19 cellular contexts compared by ENCODE assay signal in the genomic region with DNA sequence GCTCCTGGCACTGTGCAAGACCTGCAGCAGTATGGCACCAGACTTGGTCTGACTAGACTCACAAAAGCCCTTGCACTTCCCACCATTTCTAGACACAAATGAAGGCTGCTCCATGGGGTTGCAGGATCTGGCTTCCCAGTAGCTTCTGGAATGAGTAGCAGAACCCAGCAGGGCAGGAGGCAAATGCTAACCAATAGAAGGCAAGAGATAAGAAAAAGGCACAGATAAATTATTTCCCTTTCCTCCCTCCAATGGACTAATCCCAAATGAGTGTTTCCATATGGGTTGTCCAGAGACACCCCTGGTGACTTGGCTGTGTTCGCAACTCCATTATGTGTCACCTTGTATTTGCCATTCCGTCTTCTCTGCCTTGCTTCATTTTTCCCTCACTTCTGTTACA. TPM values are rescaled to one million over a fixed set of nuclear protein-coding genes. Genes with fewer than 3 reads are reported as not detected.
DNase-seq lines count a peak whose midpoint lies in the region; ATAC-seq, FAIRE-seq and TF ChIP-seq lines count a peak whose summit lies in the region.
"Had no signal": no experiment of that assay in that cellular context is flagged by ENCODE, and none has a peak within 500 bp of the region (broad histone marks: within the 10 kb centered on the region; RNA-seq: fewer than 3 reads in every experiment).

No MANE protein-coding gene starts in this region.

- H3K9ac ChIP-seq in PC-3 (ENCODE audit: low read length) (no peak overlapping the region), H1 (replicated peaks in 1 of 4; ENCODE audit: extremely low read depth in 1 of 4, low read depth in 3 of 4, low read length in 3 of 4) (no peak overlapping the region), iPS-18a (ENCODE audit: low read length) (peak overlapping the region; percentile 15)
- H3K9ac ChIP-seq: KMS-11 had no signal

- no peak for TF ChIP-seq POLR2A in H1 (IDR thresholded peaks at IDR 0.05; ENCODE audit: control extremely low read depth in 1 of 2, low read depth in 2 of 2, low read length in 2 of 2)

- H2BK20ac ChIP-seq in H1 (ENCODE audit: low read length), result peak overlapping the region; percentile 90; the same call in 1 of the 2 replicates

- H3K36me3 ChIP-seq in BE2C, result peaks cover 13% of the 10 kb centered on the region
- H3K36me3 ChIP-seq in PC-3 (ENCODE audit: low read depth, low read length), result no peaks in the 10 kb centered on the region
- H3K36me3 ChIP-seq in H1 (ENCODE audit: control insufficient read depth in 2 of 4, insufficient read depth in 4 of 4, low read length in 3 of 4), result no peaks in the 10 kb centered on the region
- no peaks in the 10 kb centered on the region for H3K36me3 ChIP-seq in iPS-18a (ENCODE audit: control insufficient read depth, low read depth, low read length)
- H3K36me3 ChIP-seq: MG63 had no signal

- no peak overlapping the region for H3K14ac ChIP-seq in H1 (ENCODE audit: insufficient read length)

- intact Hi-C loops in PC-3 (cut with micrococcal nuclease), result loop anchor here (2.0 kb wide), 1 partner anchor 50 kb away; a partner anchor contains a TSS

- no peaks in the 10 kb centered on the region for H3K23me2 ChIP-seq in H1 (ENCODE audit: low read depth, low read length)

- peak overlapping the region; percentile 29 for H3K4me3 ChIP-seq in BE2C (ENCODE audit: low read depth, low read length)
- H3K4me3 ChIP-seq in PC-3 (ENCODE audit: low read length), result no peak overlapping the region
- peak overlapping the region in 1 of 4 experiments; percentile 26; a peak in 1 of 8 replicates for H3K4me3 ChIP-seq in H1 (ENCODE audit: extremely low read depth in 1 of 4, insufficient read depth in 2 of 4, low read depth in 3 of 4, low read length in 4 of 4)
- peak overlapping the region; percentile 34 for H3K4me3 ChIP-seq in iPS-18a (ENCODE audit: low read length)
- H3K4me3 ChIP-seq: GM12878, MG63 had no signal

- FAIRE-seq in H1 (lab: Jason Lieb, UNC), result no peak
- FAIRE-seq: GM12878, GM18507 had no signal

- H3K27me3 ChIP-seq in BE2C (no peaks in the 10 kb centered on the region), PC-3 (ENCODE audit: low read length) (no peaks in the 10 kb centered on the region), H1 (replicated peaks in 1 of 4; ENCODE audit: control insufficient read depth in 3 of 4, extremely low read depth in 1 of 4, insufficient read depth in 3 of 4, low read length in 3 of 4) (no peaks in the 10 kb centered on the region), iPS-18a (ENCODE audit: control insufficient read depth, insufficient read depth, low read length) (no peaks in the 10 kb centered on the region)
- H3K27me3 ChIP-seq: MG63 had no signal

- H2AFZ ChIP-seq in PC-3 (ENCODE audit: low read length) (no peak overlapping the region), H1 (ENCODE audit: low read length) (no peak overlapping the region)

- no peak overlapping the region for H3K23ac ChIP-seq in H1 (ENCODE audit: insufficient read length)

- no peaks in the 10 kb centered on the region for H3K9me3 ChIP-seq in BE2C
- no peaks in the 10 kb centered on the region for H3K9me3 ChIP-seq in PC-3 (ENCODE audit: low read length)
- H3K9me3 ChIP-seq in H1 (ENCODE audit: insufficient read depth in 2 of 2, low read depth in 1 of 2, low read length in 1 of 2), result no peaks in the 10 kb centered on the region
- no peaks in the 10 kb centered on the region for H3K9me3 ChIP-seq in iPS-18a (ENCODE audit: control insufficient read depth, low read depth, low read length)
- H3K9me3 ChIP-seq: MG63 had no signal

- no peak overlapping the region for H2BK15ac ChIP-seq in H1 (ENCODE audit: low read length)

- CTCF ChIA-PET in PC-3 (lab: Charles Lee) (no interaction called here), H1 (lab: Charles Lee; ENCODE audit: partially characterized antibody) (interaction anchor here (1.4 to 3.1 kb wide), 2 partner anchors 10 to 17 kb away, joined by 5 to 14 read pairs; no protein-coding TSS in a partner anchor)

- peak; percentile 78 for DNase-seq in BE2C
- no peak for DNase-seq in PC-3
- DNase-seq in H1 (ENCODE audit: low read depth in 1 of 2, low spot score in 2 of 2), result no peak
- DNase-seq in activated CD4-positive, alpha-beta T cell treated with anti-CD3 and anti-CD28 coated beads for 48 hours, result no peak
- no peak for DNase-seq in SKM-1 treated with dmso at 0.1 percent for 144 hours (lab: John Stamatoyannopoulos, UW; ENCODE audit: unreplicated experiment)
- DNase-seq in CD1c-positive myeloid dendritic cell (ENCODE audit: extremely low spot score), result no peak
- no peak for DNase-seq in NCI-H1092 (lab: John Stamatoyannopoulos, UW)
- DNase-seq: DMS53, MG63, NCI-H1105, NCI-H1694 treated with DMSO at 0.1 percent for 48 hours, NCI-H446, NCI-H774, SIG-M5 had no signal

- peak overlapping the region; percentile 72; the same call in 1 of the 2 replicates for H2BK5ac ChIP-seq in H1 (ENCODE audit: low read depth, low read length)

- no peaks in the 10 kb centered on the region for H3K79me1 ChIP-seq in H1 (ENCODE audit: low read depth, low read length)

- peaks cover 72% of the 10 kb centered on the region for H3K4me1 ChIP-seq in BE2C
- H3K4me1 ChIP-seq in PC-3 (ENCODE audit: insufficient read depth, low read length), result no peaks in the 10 kb centered on the region
- H3K4me1 ChIP-seq in H1 (replicated peaks in 1 of 4; ENCODE audit: control insufficient read depth in 3 of 4, insufficient read depth in 4 of 4, low read length in 3 of 4), result peaks cover 2 to 18% (median 15%) of the 10 kb centered on the region in 4 experiments; a peak in 5 of 7 replicates
- peaks cover 45% of the 10 kb centered on the region for H3K4me1 ChIP-seq in iPS-18a (ENCODE audit: control insufficient read depth, low read depth, low read length)

- H3K18ac ChIP-seq in H1 (ENCODE audit: extremely low read depth, low read length), result peak overlapping the region; percentile 26; the same call in 1 of the 2 replicates

- TF ChIP-seq CTCF in BE2C (IDR thresholded peaks at IDR 0.05; ENCODE audit: low read depth, low read length), result no peak
- no peak for TF ChIP-seq CTCF in PC-3 (conservative IDR thresholded peaks at IDR 0.05; ENCODE audit: low read depth, low read length)
- no peak for TF ChIP-seq CTCF in H1 (IDR thresholded peaks at IDR 0.05; ENCODE audit: control extremely low read depth in 1 of 3, insufficient read depth in 1 of 3, low read depth in 1 of 3, low read length in 3 of 3)

- H3K56ac ChIP-seq in H1 (replicated peaks; ENCODE audit: insufficient read length, low read depth, low read length), result no peak overlapping the region

- peak overlapping the region; percentile 75 for H4K91ac ChIP-seq in H1 (replicated peaks; ENCODE audit: insufficient read length, low read length)

- H4K20me1 ChIP-seq in PC-3 (ENCODE audit: low read length) (no peaks in the 10 kb centered on the region), H1 (replicated peaks in 1 of 2; ENCODE audit: control insufficient read depth in 1 of 2, insufficient read depth in 2 of 2, low read length in 2 of 2) (no peaks in the 10 kb centered on the region)

- no peak overlapping the region for H2AK5ac ChIP-seq in H1 (ENCODE audit: low read depth, low read length)

- TF ChIP-seq EP300 in H1 (IDR thresholded peaks at IDR 0.05; ENCODE audit: borderline replicate concordance in 1 of 2, low read depth in 2 of 2, low read length in 2 of 2), result no peak

- no peak overlapping the region for H4K5ac ChIP-seq in H1 (ENCODE audit: insufficient read length, low read depth, low read length)

- TF ChIP-seq RAD21 in H1 (IDR thresholded peaks at IDR 0.05 in 1 of 2, conservative IDR thresholded peaks at IDR 0.05 in 1 of 2; ENCODE audit: low read depth in 2 of 2, low read length in 2 of 2), result no peak

- 73% methylated on average over 2 of the region's 2 CpGs; no CpG with 5 or more reads in 1 of the 2 experiments for WGBS in H1 (ENCODE audit: extremely low coverage in 1 of 2, insufficient coverage in 1 of 2, insufficient read length in 1 of 2, insufficient replicate concordance in 2 of 2, low coverage in 1 of 2, low lambda C conversion rate in 2 of 2, missing lambda C conversion rate in 1 of 2), 2 experiments

- H3K79me2 ChIP-seq in PC-3 (ENCODE audit: low read length), result 0 out of 2 replicates have a peak, but pooled peaks cover 9% of the 10 kb centered on the region
- peaks cover 0 to 31% of the 10 kb centered on the region in 2 experiments; a peak in 2 of 4 replicates for H3K79me2 ChIP-seq in H1 (ENCODE audit: control insufficient read depth in 1 of 2, insufficient read depth in 2 of 2, low read length in 2 of 2)

- POLR2A ChIA-PET in PC-3 (lab: Charles Lee; ENCODE audit: unreplicated experiment) (no interaction called here), H1 (lab: Charles Lee; ENCODE audit: partially characterized antibody) (interaction anchor here (0.6 to 3.0 kb wide), 3 partner anchors 14 to 50 kb away, joined by 3 to 16 read pairs (median 6); a partner anchor contains a TSS)

- BruUV-seq in PC-3 (replicated peaks; lab: Mats Ljungman, UMichigan), result no TSS peak

- H3K4ac ChIP-seq in H1 (replicated peaks; ENCODE audit: insufficient read length, low read depth, low read length), result peak overlapping the region; percentile 47

- no peaks in the 10 kb centered on the region; the same call in 1 of the 2 replicates for H3K9me2 ChIP-seq in PC-3 (replicated peaks; ENCODE audit: low read length)

- ATAC-seq in PC-3, result peak; percentile 44; the same call in 1 of the 2 replicates
- ATAC-seq: GM12878 had no signal

- H2BK12ac ChIP-seq in H1 (ENCODE audit: low read depth, low read length), result peak overlapping the region; percentile 41

- H3F3A ChIP-seq in PC-3 (ENCODE audit: low read length, unreplicated experiment), result no peaks in the 10 kb centered on the region

- H3K4me2 ChIP-seq in PC-3 (ENCODE audit: low read length) (no peak overlapping the region), H1 (ENCODE audit: insufficient read depth in 1 of 2, low read depth in 2 of 2, low read length in 2 of 2) (peak overlapping the region; percentile 40 to 46; a peak in 3 of 4 replicates)
- H3K4me2 ChIP-seq: KMS-11 had no signal

- H3K27ac ChIP-seq in PC-3 (ENCODE audit: low read length) (no peak overlapping the region), H1 (ENCODE audit: low read depth, low read length) (no peak overlapping the region), iPS-18a (ENCODE audit: low read length) (peak overlapping the region; percentile 80)
- H3K27ac ChIP-seq: HL-60 had no signal

- H4K8ac ChIP-seq in H1 (ENCODE audit: extremely low read depth, insufficient read depth, low read length), result no peak overlapping the region

- H2BK120ac ChIP-seq in H1 (replicated peaks; ENCODE audit: low read depth, low read length), result peak overlapping the region; percentile 81

RNA-seq across cellular contexts. Expression of a gene that starts 49.7 kb away (rescaled TPM):
- polyA plus RNA-seq in BE2C (2012; ENCODE audit: insufficient read depth, insufficient read length, low read depth), result 84.0 TPM
- 21.7 and 25.1 TPM in 2 replicates for total RNA-seq in PC-3 (2014; rRNA removed)
- 26.0 and 36.6 TPM in 2 replicates for total RNA-seq in H1 (2021; fragmentation: NEBNext Ultra II Directional; extraction: Animal tissue kit (Norgen Biotek cat#: 25700))
- 5.1 and 10.0 TPM in 2 replicates for polyA plus RNA-seq in H1 (2011; rRNA removed)
- polyA plus RNA-seq in H1 (2011; cell fraction: cytosol; rRNA removed), result 14.3 TPM
- 5.6 TPM for polyA plus RNA-seq in H1 (2011; cell fraction: nucleus; rRNA removed)
- 17.5 to 43.1 TPM (median 22.7 TPM) in 4 replicates for polyA plus RNA-seq in H1 (2012, experiment 1 of 2)
- polyA plus RNA-seq in H1 (2012, experiment 2 of 2), result 1.4 TPM
- 15.5 TPM for polyA plus RNA-seq in H1 (2013, experiment 1 of 2)
- polyA plus RNA-seq in H1 (2013, experiment 2 of 2), result 17.2 TPM
- polyA minus RNA-seq in H1 (2011; rRNA and poly(A)+ RNA removed), result 25.1 and 50.3 TPM in 2 replicates
- 15.1 TPM for polyA minus RNA-seq in H1 (2011; cell fraction: cytosol; rRNA and poly(A)+ RNA removed)
- 61.9 TPM for polyA minus RNA-seq in H1 (2011; cell fraction: nucleus; rRNA and poly(A)+ RNA removed)
